ENCODE assay signal across 1 cellular context in genomic region chr16:88300463-88300835, GRCh38.
TF ChIP-seq lines count a peak whose summit lies in the region.

No MANE protein-coding gene starts in this region.

TF ChIP-seq in IMR-90, 13 proteins besides CTCF, POLR2A, EP300 and RAD21:
- no peak for TF ChIP-seq MXI1 (IDR thresholded peaks at IDR 0.05; ENCODE audit: borderline replicate concordance, low read depth, low read length)
- no peak for TF ChIP-seq SMC3 (IDR thresholded peaks at IDR 0.05; ENCODE audit: low read depth, low read length)
- TF ChIP-seq MAZ (IDR thresholded peaks at IDR 0.05; ENCODE audit: borderline replicate concordance, low read depth, low read length), result no peak
- TF ChIP-seq CEBPB (IDR thresholded peaks at IDR 0.05; ENCODE audit: low read depth, low read length), result no peak
- TF ChIP-seq ELK1 (IDR thresholded peaks at IDR 0.05; ENCODE audit: borderline replicate concordance, low read depth, low read length), result no peak
- TF ChIP-seq NFE2L2 (IDR thresholded peaks at IDR 0.05; ENCODE audit: low read depth, low read length), result no peak
- no peak for TF ChIP-seq RCOR1 (IDR thresholded peaks at IDR 0.05; ENCODE audit: insufficient replicate concordance, low read length)
- no peak for TF ChIP-seq BHLHE40 (IDR thresholded peaks at IDR 0.05; ENCODE audit: low read depth, low read length)
- no peak for TF ChIP-seq MAFK (IDR thresholded peaks at IDR 0.05; ENCODE audit: low read depth, low read length)
- no peak for TF ChIP-seq FOS (IDR thresholded peaks at IDR 0.05; ENCODE audit: low read depth, low read length)
- TF ChIP-seq CHD1 (IDR thresholded peaks at IDR 0.05; ENCODE audit: low read depth, low read length), result no peak
- TF ChIP-seq RFX5 (IDR thresholded peaks at IDR 0.05; ENCODE audit: low read depth, low read length), result no peak
- no peak for TF ChIP-seq USF2 (IDR thresholded peaks at IDR 0.05; ENCODE audit: low read depth, low read length)
